In the genomic region with DNA sequence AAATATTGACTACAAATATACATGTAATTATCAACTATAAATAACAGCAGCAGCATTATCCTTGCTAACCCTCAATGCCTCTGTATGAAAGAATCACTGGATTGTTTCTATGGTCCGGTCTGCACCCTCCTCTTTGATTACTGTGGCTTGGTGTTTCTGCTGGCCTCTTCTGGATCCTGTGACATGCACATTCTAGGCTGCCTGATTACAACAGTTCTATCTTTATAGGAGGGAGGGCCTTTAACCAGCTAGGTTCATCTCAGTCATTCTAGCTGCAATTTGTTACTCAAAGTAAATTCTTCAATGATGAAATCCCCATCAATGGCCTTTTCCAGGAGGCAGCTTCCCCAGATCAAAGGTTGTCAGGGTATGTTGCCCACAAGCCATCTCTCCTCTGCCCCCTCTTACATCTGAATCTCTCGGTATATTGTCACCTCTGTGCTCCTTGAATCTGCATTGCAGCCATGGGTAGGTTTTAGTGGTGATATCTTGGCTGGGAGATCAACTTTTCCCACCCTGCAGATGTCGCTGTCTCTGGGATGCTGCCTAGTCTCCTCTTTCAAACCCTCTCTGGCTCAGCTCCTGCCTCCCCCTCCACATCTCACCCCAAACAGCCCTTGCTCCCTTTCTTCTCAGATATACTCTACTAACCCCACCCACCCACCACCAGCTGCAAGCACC, we compare ENCODE assay signal across 11 cellular contexts.
DNase-seq lines count a peak whose midpoint lies in the region; ATAC-seq and TF ChIP-seq lines count a peak whose summit lies in the region.
"Had no signal": no experiment of that assay in that cellular context is flagged by ENCODE, and none has a peak within 500 bp of the region (broad histone marks: within the 10 kb centered on the region; RNA-seq: fewer than 3 reads in every experiment).

No MANE protein-coding gene starts in this region.

- H3K9me3 Mint-ChIP-seq in activated CD8-positive, alpha-beta T cell treated with anti-CD3 and anti-CD28 coated beads for 36 hours = no peaks in the 10 kb centered on the region
- no peaks in the 10 kb centered on the region for H3K9me3 Mint-ChIP-seq in activated CD8-positive, alpha-beta T cell treated with anti-CD3 and anti-CD28 coated beads, Interleukin-2, amount 10 ng/mL, durations not matched to agents 7 days and 5 days (ENCODE audit: insufficient read depth)
- H3K9me3 Mint-ChIP-seq: CD4-positive, alpha-beta T cell had no signal

- peaks cover 52% of the 10 kb centered on the region for H3K4me1 Mint-ChIP-seq in activated CD8-positive, alpha-beta T cell treated with anti-CD3 and anti-CD28 coated beads for 36 hours (ENCODE audit: low read depth)
- H3K4me1 Mint-ChIP-seq in activated CD8-positive, alpha-beta T cell treated with anti-CD3 and anti-CD28 coated beads, Interleukin-2, amount 10 ng/mL, durations not matched to agents 7 days and 5 days (ENCODE audit: low read depth) = peaks cover 17% of the 10 kb centered on the region

- TF ChIP-seq EP300 in gastroesophageal sphincter (IDR thresholded peaks at IDR 0.05) = no peak

- peak overlapping the region; percentile 16 for H3K27ac Mint-ChIP-seq in activated CD8-positive, alpha-beta T cell treated with anti-CD3 and anti-CD28 coated beads for 36 hours
- H3K27ac Mint-ChIP-seq in activated CD8-positive, alpha-beta T cell treated with anti-CD3 and anti-CD28 coated beads, Interleukin-2, amount 10 ng/mL, durations not matched to agents 7 days and 5 days = no peak overlapping the region
- H3K27ac Mint-ChIP-seq: CD4-positive, alpha-beta T cell had no signal

- no peaks in the 10 kb centered on the region for H3K36me3 Mint-ChIP-seq in activated CD8-positive, alpha-beta T cell treated with anti-CD3 and anti-CD28 coated beads for 36 hours (ENCODE audit: low read depth)
- H3K36me3 Mint-ChIP-seq in activated CD8-positive, alpha-beta T cell treated with anti-CD3 and anti-CD28 coated beads, Interleukin-2, amount 10 ng/mL, durations not matched to agents 7 days and 5 days (ENCODE audit: low read depth) = no peaks in the 10 kb centered on the region

- H3K4me3 ChIP-seq in astrocyte of the spinal cord (ENCODE audit: low read depth, low read length) (no peak overlapping the region), gastroesophageal sphincter (no peak overlapping the region)

- H3K4me3 Mint-ChIP-seq in activated CD8-positive, alpha-beta T cell treated with anti-CD3 and anti-CD28 coated beads for 36 hours = no peak overlapping the region
- no peak overlapping the region for H3K4me3 Mint-ChIP-seq in activated CD8-positive, alpha-beta T cell treated with anti-CD3 and anti-CD28 coated beads, Interleukin-2, amount 10 ng/mL, durations not matched to agents 7 days and 5 days
- H3K4me3 Mint-ChIP-seq: CD4-positive, alpha-beta T cell had no signal

- peak; percentile 45 for DNase-seq in activated CD8-positive, alpha-beta T cell treated with anti-CD3 and anti-CD28 coated beads for 36 hours
- no peak for DNase-seq in activated CD8-positive, alpha-beta T cell treated with anti-CD3 and anti-CD28 coated beads, Interleukin-2, amount 10 ng/mL, durations not matched to agents 7 days and 5 days
- DNase-seq in astrocyte of the spinal cord (ENCODE audit: low read depth, low spot score) (no peak), iPS DF 4.7 (ENCODE audit: extremely low read depth, low spot score) (peak; percentile 56), superior temporal gyrus (ENCODE audit: extremely low spot score) (peak; percentile 77), NCI-H187 treated with DMSO at 0.1 percent for 48 hours (lab: John Stamatoyannopoulos, UW) (no peak)
- DNase-seq: CD4-positive, alpha-beta T cell; SHP77 treated with DMSO at 0.1 percent for 48 hours; stimulated activated naive CD4-positive, alpha-beta T cell treated with Interleukin-2 at 50 U/mL for 16 hours had no signal

- ATAC-seq in activated CD8-positive, alpha-beta T cell treated with anti-CD3 and anti-CD28 coated beads for 36 hours = peak; percentile 52
- ATAC-seq in activated CD8-positive, alpha-beta T cell treated with anti-CD3 and anti-CD28 coated beads, Interleukin-2, amount 10 ng/mL, durations not matched to agents 7 days and 5 days = no peak
- ATAC-seq in GM18498 (IDR thresholded peaks at IDR 0.05; ENCODE audit: unreplicated experiment) (no peak), gastroesophageal sphincter (no peak)

- CTCF ChIA-PET in activated CD8-positive, alpha-beta T cell treated with anti-CD3 and anti-CD28 coated beads for 36 hours (lab: Charles Lee) = interaction anchor here (1.0 to 2.3 kb wide), 5 partner anchors 30 to 225 kb away, joined by 3 to 6 read pairs (median 3); partner anchors contain the start of gene KCTD18
- CTCF ChIA-PET in activated CD8-positive, alpha-beta T cell treated with anti-CD3 and anti-CD28 coated beads, Interleukin-2, amount 10 ng/mL, durations not matched to agents 7 days and 5 days (lab: Charles Lee) = interaction anchor here (1.0 to 1.6 kb wide), 3 partner anchors 8 to 196 kb away, joined by 3 to 5 read pairs (median 3); no protein-coding TSS in a partner anchor

- POLR2A ChIA-PET in activated CD8-positive, alpha-beta T cell treated with anti-CD3 and anti-CD28 coated beads for 36 hours (lab: Charles Lee) = interaction anchor here (0.7 to 5.9 kb wide), 2 partner anchors 8 to 109 kb away, joined by 3 to 25 read pairs; no protein-coding TSS in a partner anchor
- POLR2A ChIA-PET in activated CD8-positive, alpha-beta T cell treated with anti-CD3 and anti-CD28 coated beads, Interleukin-2, amount 10 ng/mL, durations not matched to agents 7 days and 5 days (lab: Charles Lee) = no interaction called here

- H3K27me3 Mint-ChIP-seq in activated CD8-positive, alpha-beta T cell treated with anti-CD3 and anti-CD28 coated beads for 36 hours = peaks cover 14% of the 10 kb centered on the region
- H3K27me3 Mint-ChIP-seq in activated CD8-positive, alpha-beta T cell treated with anti-CD3 and anti-CD28 coated beads, Interleukin-2, amount 10 ng/mL, durations not matched to agents 7 days and 5 days (ENCODE audit: low read depth) = peaks cover 10% of the 10 kb centered on the region

- intact Hi-C loops in activated CD8-positive, alpha-beta T cell treated with anti-CD3 and anti-CD28 coated beads for 36 hours (cut with micrococcal nuclease) = loop anchor here (5.0 kb wide), 1 partner anchor 128 kb away; no protein-coding TSS in a partner anchor

- no peaks in the 10 kb centered on the region for H3K9me3 ChIP-seq in gastroesophageal sphincter

- H3K4me1 ChIP-seq in gastroesophageal sphincter = no peaks in the 10 kb centered on the region

- in situ Hi-C loops in astrocyte of the spinal cord (cut with HindIII; ENCODE audit: low sequenced_read_pairs) = no loop called here

- H3K27ac ChIP-seq in gastroesophageal sphincter = no peak overlapping the region

- WGBS in gastroesophageal sphincter (ENCODE audit: low coverage in 1 of 2), 2 donors = 14 to 44% methylated on average over 1 to 3 of the region's 3 CpGs

- no peak for TF ChIP-seq CTCF in activated CD8-positive, alpha-beta T cell treated with anti-CD3 and anti-CD28 coated beads for 36 hours (IDR thresholded peaks at IDR 0.05)
- peak; percentile 46 for TF ChIP-seq CTCF in astrocyte of the spinal cord (IDR thresholded peaks at IDR 0.05; ENCODE audit: low read depth, low read length)
- no peak for TF ChIP-seq CTCF in gastroesophageal sphincter (IDR thresholded peaks at IDR 0.05)

- no peaks in the 10 kb centered on the region for H3K36me3 ChIP-seq in gastroesophageal sphincter

- TF ChIP-seq POLR2A in gastroesophageal sphincter (IDR thresholded peaks at IDR 0.05) = no peak

- no peaks in the 10 kb centered on the region for H3K27me3 ChIP-seq in gastroesophageal sphincter

Comparison
In these comparisons a context has a peak if more than half of its experiments do, and no peak if none do; other contexts are left out.
1. DNase-seq: peak in activated CD8-positive, alpha-beta T cell treated with anti-CD3 and anti-CD28 coated beads for 36 hours (single experiment), iPS DF 4.7 (single experiment) and superior temporal gyrus (single experiment); none in activated CD8-positive, alpha-beta T cell treated with anti-CD3 and anti-CD28 coated beads, Interleukin-2, amount 10 ng/mL, durations not matched to agents 7 days and 5 days (single experiment), astrocyte of the spinal cord (single experiment) and NCI-H187 treated with DMSO at 0.1 percent for 48 hours (single experiment).